9 cellular contexts compared by ENCODE assay signal in genomic region chr19:36060430-36060829, GRCh38. TPM values are rescaled to one million over a fixed set of nuclear protein-coding genes. Genes with fewer than 3 reads are reported as not detected.
DNase-seq lines count a peak whose midpoint lies in the region; ATAC-seq and FAIRE-seq lines count a peak whose summit lies in the region.
"Had no signal": no experiment of that assay in that cellular context is flagged by ENCODE, and none has a peak within 500 bp of the region (broad histone marks: within the 10 kb centered on the region; RNA-seq: fewer than 3 reads in every experiment).

No MANE protein-coding gene starts in this region.

- H3K9ac ChIP-seq in trophoblast cell (ENCODE audit: low read length): no peak overlapping the region

- DNase-seq in COLO668 (lab: John Stamatoyannopoulos, UW; ENCODE audit: unreplicated experiment) (peak; percentile 21), HTR-8/SVneo (ENCODE audit: insufficient read length, low spot score) (peak; percentile 54), frontal cortex (ENCODE audit: low spot score in 2 of 2) (peak; percentile 71 to 74), trophoblast cell (peak; percentile 16 to 34), NK-92 (lab: John Stamatoyannopoulos, UW; ENCODE audit: unreplicated experiment) (no peak), T-helper 9 cell (no peak)
- peak; percentile 23 for DNase-seq in activated T-cell treated with anti-CD3 and anti-CD28 coated beads, Interleukin-2, amount 50 U/mL, for 1 hour

- H3K27ac ChIP-seq in trophoblast cell (ENCODE audit: low read depth, low read length): no peak overlapping the region

- H3K4me3 ChIP-seq in trophoblast cell (ENCODE audit: low read depth, low read length): no peak overlapping the region

- peaks cover 3% of the 10 kb centered on the region for H3K9me3 ChIP-seq in trophoblast cell (ENCODE audit: insufficient read depth, low read depth, low read length)

- H3K23ac ChIP-seq in trophoblast cell (ENCODE audit: low read length): no peak overlapping the region

- no peak overlapping the region for H3K14ac ChIP-seq in trophoblast cell (ENCODE audit: low read length)

- no peak overlapping the region for H3K4ac ChIP-seq in trophoblast cell (ENCODE audit: low read depth, low read length)

- no peak overlapping the region for H2AFZ ChIP-seq in trophoblast cell (ENCODE audit: insufficient read depth, low read length, poor library complexity)

- peaks cover 0 to 2% of the 10 kb centered on the region in 2 experiments for H3K4me1 ChIP-seq in trophoblast cell (ENCODE audit: control insufficient read depth in 1 of 2, insufficient read depth in 2 of 2, low read length in 2 of 2)

- no peaks in the 10 kb centered on the region for H3K79me2 ChIP-seq in trophoblast cell (ENCODE audit: control insufficient read depth, insufficient read depth, low read length, poor library complexity)

- no peaks in the 10 kb centered on the region for H3K27me3 ChIP-seq in trophoblast cell (ENCODE audit: insufficient read depth, low read length)

- H4K91ac ChIP-seq in trophoblast cell (ENCODE audit: low read depth, low read length): no peak overlapping the region

- peaks cover 25 to 41% of the 10 kb centered on the region in 2 experiments for H3K36me3 ChIP-seq in trophoblast cell (ENCODE audit: control insufficient read depth in 1 of 2, insufficient read depth in 2 of 2, low read length in 2 of 2)

- H2BK5ac ChIP-seq in trophoblast cell (ENCODE audit: low read depth, low read length, poor library complexity): no peak overlapping the region

- H3K79me1 ChIP-seq in trophoblast cell (ENCODE audit: low read length): peaks cover under 1% of the 10 kb centered on the region

- H4K8ac ChIP-seq in trophoblast cell (ENCODE audit: low read depth, low read length): no peak overlapping the region

- FAIRE-seq in HTR-8/SVneo (lab: Jason Lieb, UNC) (no peak), frontal cortex (lab: Jason Lieb, UNC) (no peak)
- FAIRE-seq: endometrium had no signal

- no peak for ATAC-seq in HG03571 (IDR thresholded peaks at IDR 0.05; ENCODE audit: unreplicated experiment)

- no peak overlapping the region for H3K18ac ChIP-seq in trophoblast cell (ENCODE audit: low read length)

- no peak overlapping the region for H2AK5ac ChIP-seq in trophoblast cell (ENCODE audit: low read length)

- H2BK120ac ChIP-seq in trophoblast cell (ENCODE audit: insufficient read depth, low read length, poor library complexity): no peak overlapping the region

- no peak overlapping the region for H2BK12ac ChIP-seq in trophoblast cell (ENCODE audit: low read length)

- no CpG with 5 or more reads among the region's 4 CpGs for WGBS in trophoblast cell (ENCODE audit: extremely low coverage, insufficient coverage, insufficient read length)

- no peak overlapping the region for H4K12ac ChIP-seq in trophoblast cell (ENCODE audit: low read depth, low read length)

- H3K4me2 ChIP-seq in trophoblast cell (ENCODE audit: low read length): no peak overlapping the region

RNA-seq across cellular contexts. Expression of gene WDR62, which starts 5.7 kb away (rescaled TPM):
- 0.82 TPM for total RNA-seq in frontal cortex
- 7.6 and 7.7 TPM in 2 replicates for polyA plus RNA-seq in trophoblast cell (2013)

RNA-seq across cellular contexts. Expression of gene THAP8, which starts 6.3 kb away (rescaled TPM):
- 2.9 TPM for total RNA-seq in frontal cortex
- polyA plus RNA-seq in trophoblast cell (2013): 4.8 and 5.3 TPM in 2 replicates

RNA-seq across cellular contexts. Expression of gene CLIP3, which starts 27.8 kb away (rescaled TPM):
- 24.9 TPM for total RNA-seq in frontal cortex
- 16.4 and 17.5 TPM in 2 replicates for polyA plus RNA-seq in trophoblast cell (2013)

RNA-seq across cellular contexts. Expression of gene ALKBH6, which starts 46.4 kb away (rescaled TPM):
- 9.0 TPM for total RNA-seq in frontal cortex
- polyA plus RNA-seq in trophoblast cell (2013): 30.7 and 31.2 TPM in 2 replicates

RNA-seq across cellular contexts. Expression of gene OVOL3, which starts 50.5 kb away (rescaled TPM):
- total RNA-seq in frontal cortex: not detected
- polyA plus RNA-seq in trophoblast cell (2013): 0.10 TPM in 1 of 2 replicates, not detected in the other

Comparison
In these comparisons a context has a peak if more than half of its experiments do, and no peak if none do; other contexts are left out.
1. DNase-seq: peak in COLO668 (single experiment), HTR-8/SVneo (single experiment), activated T-cell treated with anti-CD3 and anti-CD28 coated beads, Interleukin-2, amount 50 U/mL, for 1 hour (single experiment), frontal cortex (2 of 2) and trophoblast cell (2 of 2); none in NK-92 (single experiment) and T-helper 9 cell (single experiment).